In genomic region chr17:21691883-21692703, GRCh38 we compare ENCODE assay signal across 11 cellular contexts. TPM values are rescaled to one million over a fixed set of nuclear protein-coding genes. Genes with fewer than 3 reads are reported as not detected.
DNase-seq lines count a peak whose midpoint lies in the region; ATAC-seq, FAIRE-seq and TF ChIP-seq lines count a peak whose summit lies in the region.
"Not testable (repeated sequence)": the region's sequence is repeated elsewhere in the genome, so short reads cannot be mapped to it uniquely, and the experiment has no call there.
"Had no signal": no experiment of that assay in that cellular context is flagged by ENCODE, and none has a peak within 500 bp of the region (broad histone marks: within the 10 kb centered on the region; RNA-seq: fewer than 3 reads in every experiment).

Gene KCNJ18 (plus strand): TSS chr17:21692523. CDS start chr17:21702787, 10,264 bp downstream.

- ATAC-seq in RWPE2 (ENCODE audit: low read depth); Right ventricle myocardium inferior; natural killer cell treated with Interleukin-12 subunit alpha and Interleukin-12 subunit beta and Interleukin-15 and Interleukin-18, amount 100 ng/mL, for 72 hours: not testable (repeated sequence)
- ATAC-seq in K562, result peak; percentile 70

- TF ChIP-seq POLR2A in K562 (conservative IDR thresholded peaks at IDR 0.05); suprapubic skin (IDR thresholded peaks at IDR 0.05): not testable (repeated sequence)

- CTCF ChIA-PET in K562 (lab: Yijun Ruan, JAX; ENCODE audit: low intra/inter-chr PET ratio), result not testable (repeated sequence)

- peak within 1 kb of the TSS in 1 of 11 experiments; percentile 13; a peak in 1 of 22 replicates for H3K27ac ChIP-seq in BLaER1 treated with 17β-estradiol and CSF1 and Interleukin-3, amounts not matched to agents 10 nM and 100 nM
- not testable (repeated sequence) for H3K27ac ChIP-seq in RWPE2 (ENCODE audit: poor library complexity, severe bottlenecking); K562 (ENCODE audit: extremely low read depth, low read depth, low read length); suprapubic skin

- TF ChIP-seq RAD21 in K562 (CRISPR knock-in tag; conservative IDR thresholded peaks at IDR 0.05 in 1 of 2, IDR thresholded peaks at IDR 0.05 in 1 of 2), result not testable (repeated sequence)

- H3K4me1 ChIP-seq in BLaER1 treated with 17β-estradiol and CSF1 and Interleukin-3, amounts not matched to agents 10 nM and 100 nM, result peaks cover 7 to 42% (median 31%) of the 10 kb centered on the region in 10 experiments
- not testable (repeated sequence) for H3K4me1 ChIP-seq in RWPE2 (ENCODE audit: insufficient read depth, poor library complexity, severe bottlenecking); K562 (replicated peaks in 1 of 2; ENCODE audit: control insufficient read depth in 2 of 2, insufficient read depth in 2 of 2, low read length in 2 of 2); suprapubic skin

- DNase-seq in RWPE2 (ENCODE audit: low spot score) (peak; percentile 22), Right ventricle myocardium inferior (ENCODE audit: missing footprints) (peak; percentile 37)
- DNase-seq in K562 (ENCODE audit: extremely low read depth in 1 of 4, low spot score in 3 of 4); suprapubic skin (ENCODE audit: low spot score in 2 of 2): not testable (repeated sequence)
- DNase-seq in natural killer cell treated with Interleukin-12 subunit alpha and Interleukin-12 subunit beta and Interleukin-15 and Interleukin-18, amount 100 ng/mL, for 72 hours (ENCODE audit: low spot score), result peak; percentile 61

- not testable (repeated sequence) for H2AFZ ChIP-seq in K562 (ENCODE audit: low read depth, low read length)

- not testable (repeated sequence) for H3K27me3 Mint-ChIP-seq in natural killer cell treated with Interleukin-12 subunit alpha and Interleukin-12 subunit beta and Interleukin-15 and Interleukin-18, amount 100 ng/mL, for 72 hours

- H3K9ac ChIP-seq in BLaER1 treated with 17β-estradiol and CSF1 and Interleukin-3, amounts not matched to agents 10 nM and 100 nM; K562 (ENCODE audit: insufficient read depth in 1 of 2, low read depth in 2 of 2, low read length in 2 of 2): not testable (repeated sequence)

- H4K20me1 ChIP-seq in BLaER1 treated with 17β-estradiol and CSF1 and Interleukin-3, amounts not matched to agents 10 nM and 100 nM; K562 (replicated peaks; ENCODE audit: control insufficient read depth, insufficient read depth, low read length): not testable (repeated sequence)

- in situ Hi-C loops in K562 (cut with MboI), result not testable (repeated sequence)

- H3K9me1 ChIP-seq in K562 (ENCODE audit: control insufficient read depth, insufficient read depth, low read length), result not testable (repeated sequence)

- TF ChIP-seq CTCF in RWPE2 (IDR thresholded peaks at IDR 0.05; ENCODE audit: poor library complexity, severe bottlenecking); suprapubic skin (IDR thresholded peaks at IDR 0.05): not testable (repeated sequence)
- TF ChIP-seq CTCF in K562 (IDR thresholded peaks at IDR 0.05 in 2 of 3, conservative IDR thresholded peaks at IDR 0.05 in 1 of 3; ENCODE audit: insufficient read depth in 2 of 3, low read depth in 1 of 3, low read length in 3 of 3), result peak in 1 of 3 experiments; percentile 16; a peak in 1 of 6 replicates

- POLR2A ChIA-PET in K562 (lab: Yijun Ruan, JAX), result not testable (repeated sequence)

- not testable (repeated sequence) for H3K9me3 Mint-ChIP-seq in natural killer cell treated with Interleukin-12 subunit alpha and Interleukin-12 subunit beta and Interleukin-15 and Interleukin-18, amount 100 ng/mL, for 72 hours

- not testable (repeated sequence) for H3K79me2 ChIP-seq in K562 (ENCODE audit: control insufficient read depth, insufficient read depth, low read length)

- intact Hi-C loops in K562 (cut with micrococcal nuclease); Right ventricle myocardium inferior (cut with DNase I): not testable (repeated sequence)

- not testable (repeated sequence) for H3K36me3 Mint-ChIP-seq in natural killer cell treated with Interleukin-12 subunit alpha and Interleukin-12 subunit beta and Interleukin-15 and Interleukin-18, amount 100 ng/mL, for 72 hours

- BruUV-seq in K562 (replicated peaks; lab: Mats Ljungman, UMichigan), result not testable (repeated sequence)

- TF ChIP-seq EP300 in K562 (IDR thresholded peaks at IDR 0.05; ENCODE audit: low read length); suprapubic skin (IDR thresholded peaks at IDR 0.05): not testable (repeated sequence)

- peak within 1 kb of the TSS in 9 of 11 experiments; percentile 6 to 53 (median 32); a peak in 13 of 22 replicates for H3K4me2 ChIP-seq in BLaER1 treated with 17β-estradiol and CSF1 and Interleukin-3, amounts not matched to agents 10 nM and 100 nM
- H3K4me2 ChIP-seq in K562 (ENCODE audit: insufficient read depth, low read length), result not testable (repeated sequence)

- not testable (repeated sequence) for H3K4me1 Mint-ChIP-seq in natural killer cell treated with Interleukin-12 subunit alpha and Interleukin-12 subunit beta and Interleukin-15 and Interleukin-18, amount 100 ng/mL, for 72 hours (ENCODE audit: low read depth in 2 of 2)

- H3K27me3 ChIP-seq in BLaER1 treated with 17β-estradiol and CSF1 and Interleukin-3, amounts not matched to agents 10 nM and 100 nM; RWPE2 (ENCODE audit: insufficient read depth, poor library complexity, severe bottlenecking); K562 (ENCODE audit: control insufficient read depth in 2 of 2, insufficient read depth in 2 of 2, low read length in 2 of 2); suprapubic skin: not testable (repeated sequence)

- not testable (repeated sequence) for H3K27ac Mint-ChIP-seq in natural killer cell treated with Interleukin-12 subunit alpha and Interleukin-12 subunit beta and Interleukin-15 and Interleukin-18, amount 100 ng/mL, for 72 hours

- not testable (repeated sequence) for H3K36me3 ChIP-seq in BLaER1 treated with 17β-estradiol and CSF1 and Interleukin-3, amounts not matched to agents 10 nM and 100 nM; RWPE2 (ENCODE audit: low read depth); K562 (ENCODE audit: control insufficient read depth, insufficient read depth, low read length); suprapubic skin

- WGBS in K562 (ENCODE audit: insufficient coverage, low coverage, missing lambda C conversion rate), result 2% methylated on average over 7 of the region's 18 CpGs
- 65% methylated on average over 4 of the region's 18 CpGs for WGBS in suprapubic skin

- not testable (repeated sequence) for H3K9me3 ChIP-seq in BLaER1 treated with 17β-estradiol and CSF1 and Interleukin-3, amounts not matched to agents 10 nM and 100 nM (replicated peaks in 1 of 11); RWPE2 (ENCODE audit: severe bottlenecking); K562 (replicated peaks; ENCODE audit: control insufficient read depth, insufficient read depth, low read depth, low read length); suprapubic skin

- H3K4me3 ChIP-seq in BLaER1 treated with 17β-estradiol and CSF1 and Interleukin-3, amounts not matched to agents 10 nM and 100 nM; RWPE2 (ENCODE audit: severe bottlenecking); K562; suprapubic skin: not testable (repeated sequence)

- not testable (repeated sequence) for FAIRE-seq in K562 (lab: Jason Lieb, UNC)

- H3K4me3 Mint-ChIP-seq in natural killer cell treated with Interleukin-12 subunit alpha and Interleukin-12 subunit beta and Interleukin-15 and Interleukin-18, amount 100 ng/mL, for 72 hours, result not testable (repeated sequence)

RNA-seq across cellular contexts. Expression of gene KCNJ18, which starts in this region (rescaled TPM):
- not detected in 2 replicates for total RNA-seq in K562 (2011; cell fraction: chromatin; rRNA removed; ENCODE audit: low replicate concordance)
- not detected in 2 replicates for total RNA-seq in K562 (2011; cell fraction: nucleolus; rRNA removed)
- total RNA-seq in K562 (2011; cell fraction: nucleoplasm; rRNA removed), result not detected in 2 replicates
- total RNA-seq in K562 (2014; rRNA removed) (not detected in 2 replicates), K562 (2014; rRNA removed; fragmentation: Illumina TruSeq; extraction: Trizol) (not detected in 2 replicates), K562 (2015; rRNA removed; fragmentation: Illumina TruSeq; extraction: Trizol) (not detected in 2 replicates), K562 (2021) (not detected in 2 replicates), Right ventricle myocardium inferior (not detected), suprapubic skin (10 to 100 TPM in 3 of 4 donors, 1 to 10 TPM in 1; 2.3 to 32.9 (median 19.3) TPM)
- polyA plus RNA-seq in K562 (2011; rRNA removed) (not detected in 2 replicates), K562 (2014; fragmentation: Illumina TruSeq; extraction: Trizol) (not detected in 2 replicates), K562 (2014; fragmentation: Nextera tagmentation; extraction: Ambion mirVana) (not detected), K562 (2014; rRNA removed) (not detected in 2 replicates)
- not detected in 2 replicates for polyA plus RNA-seq in K562 (2011; cell fraction: cytosol; rRNA removed)
- not detected in 2 replicates for polyA plus RNA-seq in K562 (2011; cell fraction: nucleus; rRNA removed)
- 0.03 and 0.06 TPM in 2 replicates for polyA plus RNA-seq in K562 (2012)
- not detected in 2 replicates for polyA minus RNA-seq in K562 (2011; rRNA and poly(A)+ RNA removed)
- not detected in 2 replicates for polyA minus RNA-seq in K562 (2011; cell fraction: cytosol; rRNA and poly(A)+ RNA removed)
- polyA minus RNA-seq in K562 (2011; cell fraction: nucleus; rRNA and poly(A)+ RNA removed), result not detected in 2 replicates
- not detected for total RNA-seq in natural killer cell treated with Interleukin-12 subunit alpha and Interleukin-12 subunit beta and Interleukin-15 and Interleukin-18, amount 100 ng/mL, for 72 hours
- total RNA-seq: Caco-2; CD4-positive, CD25-positive, alpha-beta regulatory T cell; CD8-positive, alpha-beta T cell; HFFc6 had no signal
- polyA plus RNA-seq: A549; CD4-positive, CD25-positive, alpha-beta regulatory T cell had no signal

Comparison
In these comparisons a context has a peak if more than half of its experiments do, and no peak if none do; other contexts are left out.
1. Peak in ATAC-seq in K562; RNA of the gene not detected or under 1 TPM.
2. Peak in DNase-seq in Right ventricle myocardium inferior; RNA of the gene not detected or under 1 TPM.
3. Peak in DNase-seq in natural killer cell treated with Interleukin-12 subunit alpha and Interleukin-12 subunit beta and Interleukin-15 and Interleukin-18, amount 100 ng/mL, for 72 hours; RNA of the gene not detected or under 1 TPM.